In the genomic region with DNA sequence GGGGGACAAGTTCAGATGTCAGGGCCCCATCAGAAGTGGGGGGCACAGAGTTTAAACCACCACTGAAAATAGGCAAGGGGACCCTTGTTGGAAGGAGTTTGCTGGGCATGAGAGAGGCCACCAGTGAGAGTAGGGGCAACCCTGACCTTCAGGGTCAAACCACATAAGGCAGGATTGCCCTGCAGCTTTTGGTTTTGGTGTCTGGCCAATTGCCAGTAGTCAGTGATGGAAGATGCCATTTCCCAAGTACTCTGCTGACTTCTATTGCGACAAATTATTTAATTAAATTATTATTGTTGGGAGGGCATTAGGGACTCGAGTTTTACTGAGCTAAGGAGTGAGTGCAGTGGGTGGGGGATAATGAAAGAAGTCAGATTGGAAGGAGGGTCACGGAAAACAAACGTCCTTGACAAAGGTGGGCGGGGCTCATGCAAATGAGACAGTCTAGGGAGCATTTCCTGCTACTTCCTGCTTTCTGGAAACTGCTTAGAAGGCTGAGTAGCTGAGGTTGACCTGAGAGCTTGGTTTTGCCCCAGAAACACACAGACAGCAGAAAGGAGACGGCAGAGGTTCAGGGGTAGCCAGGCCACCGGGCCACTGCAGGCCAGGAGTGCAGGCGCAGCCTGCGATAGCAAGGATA, we compare ENCODE assay signal across 1 cellular context.
TF ChIP-seq lines count a peak whose summit lies in the region.

No MANE protein-coding gene starts in this region.

TF ChIP-seq in WTC11, 78 proteins besides CTCF, POLR2A, EP300 and RAD21 (continued from another document):
- TF ChIP-seq, protein P1, sequence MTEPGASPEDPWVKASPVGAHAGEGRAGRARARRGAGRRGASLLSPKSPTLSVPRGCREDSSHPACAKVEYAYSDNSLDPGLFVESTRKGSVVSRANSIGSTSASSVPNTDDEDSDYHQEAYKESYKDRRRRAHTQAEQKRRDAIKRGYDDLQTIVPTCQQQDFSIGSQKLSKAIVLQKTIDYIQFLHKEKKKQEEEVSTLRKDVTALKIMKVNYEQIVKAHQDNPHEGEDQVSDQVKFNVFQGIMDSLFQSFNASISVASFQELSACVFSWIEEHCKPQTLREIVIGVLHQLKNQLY (CRISPR knock-in tag; IDR thresholded peaks at IDR 0.05), result no peak
- TF ChIP-seq, protein P2, sequence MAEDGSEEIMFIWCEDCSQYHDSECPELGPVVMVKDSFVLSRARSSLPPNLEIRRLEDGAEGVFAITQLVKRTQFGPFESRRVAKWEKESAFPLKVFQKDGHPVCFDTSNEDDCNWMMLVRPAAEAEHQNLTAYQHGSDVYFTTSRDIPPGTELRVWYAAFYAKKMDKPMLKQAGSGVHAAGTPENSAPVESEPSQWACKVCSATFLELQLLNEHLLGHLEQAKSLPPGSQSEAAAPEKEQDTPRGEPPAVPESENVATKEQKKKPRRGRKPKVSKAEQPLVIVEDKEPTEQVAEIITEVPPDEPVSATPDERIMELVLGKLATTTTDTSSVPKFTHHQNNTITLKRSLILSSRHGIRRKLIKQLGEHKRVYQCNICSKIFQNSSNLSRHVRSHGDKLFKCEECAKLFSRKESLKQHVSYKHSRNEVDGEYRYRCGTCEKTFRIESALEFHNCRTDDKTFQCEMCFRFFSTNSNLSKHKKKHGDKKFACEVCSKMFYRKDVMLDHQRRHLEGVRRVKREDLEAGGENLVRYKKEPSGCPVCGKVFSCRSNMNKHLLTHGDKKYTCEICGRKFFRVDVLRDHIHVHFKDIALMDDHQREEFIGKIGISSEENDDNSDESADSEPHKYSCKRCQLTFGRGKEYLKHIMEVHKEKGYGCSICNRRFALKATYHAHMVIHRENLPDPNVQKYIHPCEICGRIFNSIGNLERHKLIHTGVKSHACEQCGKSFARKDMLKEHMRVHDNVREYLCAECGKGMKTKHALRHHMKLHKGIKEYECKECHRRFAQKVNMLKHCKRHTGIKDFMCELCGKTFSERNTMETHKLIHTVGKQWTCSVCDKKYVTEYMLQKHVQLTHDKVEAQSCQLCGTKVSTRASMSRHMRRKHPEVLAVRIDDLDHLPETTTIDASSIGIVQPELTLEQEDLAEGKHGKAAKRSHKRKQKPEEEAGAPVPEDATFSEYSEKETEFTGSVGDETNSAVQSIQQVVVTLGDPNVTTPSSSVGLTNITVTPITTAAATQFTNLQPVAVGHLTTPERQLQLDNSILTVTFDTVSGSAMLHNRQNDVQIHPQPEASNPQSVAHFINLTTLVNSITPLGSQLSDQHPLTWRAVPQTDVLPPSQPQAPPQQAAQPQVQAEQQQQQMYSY (CRISPR knock-in tag; IDR thresholded peaks at IDR 0.05), result no peak
- TF ChIP-seq CREM (CRISPR knock-in tag; IDR thresholded peaks at IDR 0.05), result no peak
TF ChIP-seq in WTC11: peak in this region for 0.
